In genomic region chr18:10490401-10491289, GRCh38 we compare ENCODE assay signal across 8 cellular contexts. TPM values are rescaled to one million over a fixed set of nuclear protein-coding genes. Genes with fewer than 3 reads are reported as not detected.
DNase-seq lines count a peak whose midpoint lies in the region; ATAC-seq and TF ChIP-seq lines count a peak whose summit lies in the region.

No MANE protein-coding gene starts in this region.

- DNase-seq in CD14-positive monocyte (ENCODE audit: low spot score) (peak; percentile 72), T-helper 2 cell (peak in 4 of 5 experiments; percentile 8 to 92 (median 28)), NCI-H2029 (lab: John Stamatoyannopoulos, UW) (no peak), NCI-H345 (lab: John Stamatoyannopoulos, UW) (no peak)
- peak; percentile 27 to 55 for DNase-seq in central memory CD8-positive, alpha-beta T cell (ENCODE audit: low spot score in 2 of 2)
- peak; percentile 23 for DNase-seq in stimulated activated CD4-positive, alpha-beta T cell treated with anti-CD3 and anti-CD28 coated beads, Interleukin-2, amount 100 ng/mL, for 4 hours (ENCODE audit: low read depth)

- H3K9me3 Mint-ChIP-seq in CD14-positive monocyte = peaks cover 0 to 3% (median 0%) of the 10 kb centered on the region in 7 donors
- H3K9me3 Mint-ChIP-seq in central memory CD8-positive, alpha-beta T cell = no peaks in the 10 kb centered on the region

- peaks cover 10 to 13% of the 10 kb centered on the region in 2 donors for H3K36me3 Mint-ChIP-seq in CD14-positive monocyte
- peaks cover 2% of the 10 kb centered on the region for H3K36me3 Mint-ChIP-seq in central memory CD8-positive, alpha-beta T cell (ENCODE audit: insufficient read depth)

- ATAC-seq in GM19324 (IDR thresholded peaks at IDR 0.05; ENCODE audit: low FRiP score, unreplicated experiment) = peak; percentile 95
- ATAC-seq in HG03196 (IDR thresholded peaks at IDR 0.05; ENCODE audit: unreplicated experiment) = peak; percentile 98
- peak; percentile 96 for ATAC-seq in central memory CD8-positive, alpha-beta T cell (replicated peaks; ENCODE audit: extremely low read depth, poor library complexity, severe bottlenecking)

- peak overlapping the region in 2 of 7 donors; percentile 28 to 31 for H3K27ac Mint-ChIP-seq in CD14-positive monocyte
- H3K27ac Mint-ChIP-seq in central memory CD8-positive, alpha-beta T cell (ENCODE audit: low read depth) = peak overlapping the region; percentile 42

- TF ChIP-seq CTCF in CD14-positive monocyte (IDR thresholded peaks at IDR 0.05) = peak; percentile 54

- peaks cover 18% of the 10 kb centered on the region for H3K4me1 Mint-ChIP-seq in CD14-positive monocyte
- peaks cover 10% of the 10 kb centered on the region for H3K4me1 Mint-ChIP-seq in central memory CD8-positive, alpha-beta T cell

- no peak overlapping the region for H3K4me3 Mint-ChIP-seq in CD14-positive monocyte
- no peak overlapping the region for H3K4me3 Mint-ChIP-seq in central memory CD8-positive, alpha-beta T cell

- H3K27me3 Mint-ChIP-seq in CD14-positive monocyte (ENCODE audit: low read depth in 3 of 3) = no peaks in the 10 kb centered on the region
- peaks cover 10% of the 10 kb centered on the region for H3K27me3 Mint-ChIP-seq in central memory CD8-positive, alpha-beta T cell

- intact Hi-C loops in CD14-positive monocyte (cut with micrococcal nuclease) = no loop called here

RNA-seq across cellular contexts. Expression of gene NAPG, which starts 35.2 kb away (rescaled TPM):
- 10 to 100 TPM; 15.9 to 17.5 TPM for polyA plus RNA-seq in CD14-positive monocyte

RNA-seq across cellular contexts. Expression of gene APCDD1, which starts 36.2 kb away (rescaled TPM):
- 1 to 10 TPM; 1.2 to 4.8 TPM for polyA plus RNA-seq in CD14-positive monocyte

Comparison
In these comparisons a context has a peak if more than half of its experiments do, and no peak if none do; other contexts are left out.
1. DNase-seq: peak in CD14-positive monocyte (single experiment), T-helper 2 cell (4 of 5), central memory CD8-positive, alpha-beta T cell (2 of 2) and stimulated activated CD4-positive, alpha-beta T cell treated with anti-CD3 and anti-CD28 coated beads, Interleukin-2, amount 100 ng/mL, for 4 hours (single experiment); none in NCI-H2029 (single experiment) and NCI-H345 (single experiment).
2. Peak in every context shown above with its lines, with median percentiles within 50 percentile points of each other: ATAC-seq.